In the genomic region with DNA sequence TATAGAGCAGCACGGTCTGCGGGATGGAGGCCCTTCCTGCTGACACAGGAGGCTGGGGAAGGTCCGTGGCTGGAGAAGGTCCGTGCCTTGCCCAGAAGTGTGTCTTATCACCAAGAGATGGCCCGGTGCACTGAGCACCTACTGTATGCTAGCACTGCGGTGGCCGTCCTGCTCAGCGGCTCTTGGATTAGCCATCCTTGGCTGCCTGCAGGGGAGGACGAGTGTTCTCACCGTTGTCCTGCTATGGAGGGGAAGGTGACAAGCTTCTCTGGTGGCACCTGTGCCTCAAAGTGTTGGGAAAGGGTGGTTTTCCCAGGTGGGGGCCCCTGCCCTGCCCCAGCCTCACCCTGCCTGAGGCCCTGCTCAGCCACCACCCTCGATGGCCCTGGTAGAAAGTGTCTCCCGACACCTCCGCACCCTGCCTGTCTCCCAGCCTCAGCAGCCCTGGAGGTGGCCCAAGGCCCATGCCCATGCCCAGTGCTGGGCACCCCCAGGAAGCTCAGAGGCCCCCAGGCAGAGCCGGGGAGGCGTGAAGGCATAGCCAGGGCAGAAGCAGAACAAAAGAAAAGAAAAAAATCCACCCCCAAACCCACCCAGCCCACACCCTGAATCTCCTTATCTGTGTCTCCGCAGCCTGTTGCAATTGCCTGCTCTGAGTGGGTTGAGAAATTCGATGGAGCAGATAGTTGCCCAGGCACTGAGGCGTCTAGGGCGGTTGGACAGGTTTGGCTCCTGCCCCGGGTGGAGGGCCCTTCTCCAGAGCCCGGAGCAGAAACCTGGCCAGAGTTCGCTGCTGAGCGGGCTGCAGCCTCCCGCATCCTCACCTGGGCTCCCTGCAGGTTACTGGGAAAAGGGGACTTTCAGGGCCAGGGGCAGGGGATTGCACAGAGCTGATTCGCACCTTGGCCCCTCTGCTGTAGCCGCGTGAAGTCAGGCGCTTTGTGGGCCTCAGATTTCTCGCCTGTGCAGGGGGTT, we compare ENCODE assay signal across 1 cellular context.
TF ChIP-seq lines count a peak whose summit lies in the region.

No MANE protein-coding gene starts in this region.

TF ChIP-seq in K562, 482 proteins besides CTCF, POLR2A, EP300 and RAD21 (continued from another document):
- TF ChIP-seq STAT6 (CRISPR knock-in tag; IDR thresholded peaks at IDR 0.05) (no peak), NFRKB (IDR thresholded peaks at IDR 0.05; ENCODE audit: low read depth) (no peak), DNMT1 (IDR thresholded peaks at IDR 0.05) (no peak), LCOR (CRISPR knock-in tag; IDR thresholded peaks at IDR 0.05) (no peak), EZH2 (IDR thresholded peaks at IDR 0.05; ENCODE audit: borderline replicate concordance, low read depth, low read length) (no peak), SUPT5H (IDR thresholded peaks at IDR 0.05) (no peak), U2AF2 (optimal IDR thresholded peaks at IDR 0.05; ENCODE audit: low read depth, low read length) (no peak), ATF4 (CRISPR knock-in tag; IDR thresholded peaks at IDR 0.05) (no peak), ZBTB7A (IDR thresholded peaks at IDR 0.05; ENCODE audit: borderline replicate concordance, control insufficient read depth, low read depth, low read length) (peak; percentile 83), WHSC1 (IDR thresholded peaks at IDR 0.05; ENCODE audit: low read length) (no peak), THRA (IDR thresholded peaks at IDR 0.05) (no peak), ZNF717 (CRISPR knock-in tag; IDR thresholded peaks at IDR 0.05) (no peak), MIER1 (IDR thresholded peaks at IDR 0.05; ENCODE audit: low read depth) (no peak), SMAD4 (CRISPR knock-in tag; conservative IDR thresholded peaks at IDR 0.05) (peak; percentile 46; the same call in 1 of the 2 replicates), E2F5 (CRISPR knock-in tag; IDR thresholded peaks at IDR 0.05) (no peak), PREB (CRISPR knock-in tag; IDR thresholded peaks at IDR 0.05) (no peak), NFIC (IDR thresholded peaks at IDR 0.05) (peak; percentile 45; the same call in 1 of the 2 replicates), ZNF217 (CRISPR knock-in tag; IDR thresholded peaks at IDR 0.05) (no peak), BDP1 (IDR thresholded peaks at IDR 0.05; ENCODE audit: insufficient read depth, insufficient read length) (no peak), MNT (conservative IDR thresholded peaks at IDR 0.05) (no peak)
- TF ChIP-seq, protein P1, sequence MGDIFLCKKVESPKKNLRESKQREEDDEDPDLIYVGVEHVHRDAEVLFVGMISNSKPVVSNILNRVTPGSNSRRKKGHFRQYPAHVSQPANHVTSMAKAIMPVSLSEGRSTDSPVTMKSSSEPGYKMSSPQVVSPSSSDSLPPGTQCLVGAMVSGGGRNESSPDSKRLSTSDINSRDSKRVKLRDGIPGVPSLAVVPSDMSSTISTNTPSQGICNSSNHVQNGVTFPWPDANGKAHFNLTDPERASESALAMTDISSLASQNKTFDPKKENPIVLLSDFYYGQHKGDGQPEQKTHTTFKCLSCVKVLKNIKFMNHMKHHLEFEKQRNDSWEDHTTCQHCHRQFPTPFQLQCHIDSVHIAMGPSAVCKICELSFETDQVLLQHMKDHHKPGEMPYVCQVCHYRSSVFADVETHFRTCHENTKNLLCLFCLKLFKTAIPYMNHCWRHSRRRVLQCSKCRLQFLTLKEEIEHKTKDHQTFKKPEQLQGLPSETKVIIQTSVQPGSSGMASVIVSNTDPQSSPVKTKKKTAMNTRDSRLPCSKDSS (IDR thresholded peaks at IDR 0.05; ENCODE audit: low read depth, partially characterized antibody) = no peak
- TF ChIP-seq, protein P2, sequence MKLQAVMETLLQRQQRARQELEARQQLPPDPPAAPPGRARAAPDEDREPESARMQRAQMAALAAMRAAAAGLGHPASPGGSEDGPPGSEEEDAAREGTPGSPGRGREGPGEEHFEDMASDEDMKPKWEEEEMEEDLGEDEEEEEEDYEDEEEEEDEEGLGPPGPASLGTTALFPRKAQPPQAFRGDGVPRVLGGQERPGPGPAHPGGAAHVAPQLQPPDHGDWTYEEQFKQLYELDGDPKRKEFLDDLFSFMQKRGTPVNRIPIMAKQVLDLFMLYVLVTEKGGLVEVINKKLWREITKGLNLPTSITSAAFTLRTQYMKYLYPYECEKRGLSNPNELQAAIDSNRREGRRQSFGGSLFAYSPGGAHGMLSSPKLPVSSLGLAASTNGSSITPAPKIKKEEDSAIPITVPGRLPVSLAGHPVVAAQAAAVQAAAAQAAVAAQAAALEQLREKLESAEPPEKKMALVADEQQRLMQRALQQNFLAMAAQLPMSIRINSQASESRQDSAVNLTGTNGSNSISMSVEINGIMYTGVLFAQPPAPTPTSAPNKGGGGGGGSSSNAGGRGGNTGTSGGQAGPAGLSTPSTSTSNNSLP (IDR thresholded peaks at IDR 0.05; ENCODE audit: borderline replicate concordance, low read depth, low read length) = no peak
- TF ChIP-seq, protein P3, sequence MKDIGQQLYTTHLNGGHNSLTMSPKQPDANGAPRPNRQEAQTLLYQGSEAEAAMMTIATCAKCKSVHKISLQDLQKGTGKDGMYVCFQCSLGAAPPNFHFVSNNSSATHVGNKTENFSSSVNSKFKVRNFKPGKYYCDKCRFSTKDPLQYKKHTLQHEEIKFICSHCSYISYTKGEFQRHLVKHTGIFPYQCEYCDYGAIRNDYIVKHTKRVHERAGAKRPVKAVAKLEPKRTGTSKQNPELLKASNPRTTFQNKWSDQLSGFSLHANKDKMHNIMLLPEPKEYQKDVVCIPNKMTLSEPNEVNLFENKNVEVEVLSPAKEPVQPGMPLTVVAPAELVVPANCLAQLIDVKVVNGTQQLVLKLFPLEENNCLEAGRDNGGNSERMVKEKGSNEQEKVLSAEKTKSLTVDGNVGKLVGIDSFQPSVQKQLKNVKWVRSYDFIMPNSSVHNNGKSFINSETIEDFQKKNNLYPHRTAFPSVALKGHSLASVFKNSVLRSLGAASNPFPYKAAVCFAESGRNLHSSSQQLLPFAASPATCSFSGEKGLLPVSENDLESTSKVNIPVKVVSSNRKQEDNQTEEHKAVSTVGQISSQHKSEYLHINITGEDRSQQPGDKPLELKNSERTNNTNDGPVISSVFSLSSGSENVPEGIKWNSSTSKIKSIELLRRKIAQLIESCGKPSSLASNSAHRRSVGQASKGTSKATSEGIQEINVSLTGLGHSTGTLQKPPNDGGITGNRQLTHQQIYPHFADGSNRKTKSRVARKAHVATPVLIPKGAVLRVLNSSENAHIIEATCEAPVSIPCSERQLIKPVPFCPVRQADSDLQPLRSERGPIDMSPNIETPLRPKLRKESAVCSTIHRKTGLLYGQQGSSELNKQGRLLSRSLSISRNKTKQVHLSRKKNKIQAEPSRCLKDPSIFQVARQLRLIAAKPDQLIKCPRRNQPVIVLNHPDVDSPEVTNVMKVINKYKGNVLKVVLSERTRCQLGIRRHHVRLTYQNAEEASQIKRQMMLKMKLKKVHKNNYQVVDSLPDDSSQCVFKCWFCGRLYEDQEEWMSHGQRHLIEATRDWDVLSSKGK (CRISPR knock-in tag; IDR thresholded peaks at IDR 0.05) = no peak
